ENCODE assay signal across 18 cellular contexts in genomic region chr1:181108297-181108696, GRCh38. TPM values are rescaled to one million over a fixed set of nuclear protein-coding genes. Genes with fewer than 3 reads are reported as not detected.
DNase-seq lines count a peak whose midpoint lies in the region; ATAC-seq, FAIRE-seq and TF ChIP-seq lines count a peak whose summit lies in the region.
"Had no signal": no experiment of that assay in that cellular context is flagged by ENCODE, and none has a peak within 500 bp of the region (broad histone marks: within the 10 kb centered on the region; RNA-seq: fewer than 3 reads in every experiment).

No MANE protein-coding gene starts in this region.

- H3K27me3 Mint-ChIP-seq in Caco-2 (ENCODE audit: insufficient read depth, unreplicated experiment) (no peaks in the 10 kb centered on the region), neural progenitor cell (ENCODE audit: insufficient read depth, low read depth) (peaks cover 9% of the 10 kb centered on the region)

- POLR2A ChIA-PET in Caco-2 (lab: Charles Lee), result interaction anchor here (0.5 to 2.2 kb wide), 3 partner anchors 8 to 587 kb away, joined by 3 to 5 read pairs (median 4); no protein-coding TSS in a partner anchor
- POLR2A ChIA-PET in K562 (lab: Yijun Ruan, JAX), result interaction anchor here (1.8 to 12.3 kb wide), 2 partner anchors 9 to 18 kb away, joined by 7 to 257 read pairs; partner anchors contain the start of gene IER5

- peaks cover 31% of the 10 kb centered on the region for H3F3A ChIP-seq in neural progenitor cell (ENCODE audit: low read depth)

- CTCF ChIA-PET in Caco-2 (lab: Charles Lee), result interaction anchor here (0.7 to 1.7 kb wide), 3 partner anchors 9 to 33 kb away, joined by 3 to 6 read pairs (median 4); no protein-coding TSS in a partner anchor
- CTCF ChIA-PET in K562 (lab: Yijun Ruan, JAX; ENCODE audit: low intra/inter-chr PET ratio), result no interaction called here

- H3K4me2 ChIP-seq in BLaER1 (peak overlapping the region; percentile 98), K562 (ENCODE audit: insufficient read depth, low read length) (no peak overlapping the region), neural progenitor cell (no peak overlapping the region)

- in situ Hi-C loops in K562 (cut with MboI), result no loop called here

- H3K4me3 Mint-ChIP-seq in Caco-2 (ENCODE audit: unreplicated experiment) (peak overlapping the region; percentile 41), neural progenitor cell (peak overlapping the region; percentile 7)

- TF ChIP-seq POLR2A in K562 (conservative IDR thresholded peaks at IDR 0.05), result no peak
- no peak for TF ChIP-seq POLR2A in upper lobe of left lung (IDR thresholded peaks at IDR 0.05)

- TF ChIP-seq EP300 in K562 (IDR thresholded peaks at IDR 0.05; ENCODE audit: low read length), result no peak
- no peak for TF ChIP-seq EP300 in upper lobe of left lung (IDR thresholded peaks at IDR 0.05)

- H3K27ac ChIP-seq in BLaER1, result no peak overlapping the region
- no peak overlapping the region for H3K27ac ChIP-seq in K562 (ENCODE audit: extremely low read depth, low read depth, low read length)
- H3K27ac ChIP-seq in neural progenitor cell, result no peak overlapping the region
- H3K27ac ChIP-seq in upper lobe of left lung, result no peak overlapping the region
- H3K27ac ChIP-seq: SJSA1 had no signal

- H3K4me1 ChIP-seq in BLaER1 (peaks cover 71% of the 10 kb centered on the region), Caco-2 (peaks cover 64% of the 10 kb centered on the region), K562 (replicated peaks in 1 of 2; ENCODE audit: control insufficient read depth in 2 of 2, insufficient read depth in 2 of 2, low read length in 2 of 2) (peaks cover 27 to 53% of the 10 kb centered on the region in 2 experiments), neural progenitor cell (peaks cover 34% of the 10 kb centered on the region), upper lobe of left lung (peaks cover 48 to 55% (median 52%) of the 10 kb centered on the region in 4 donors)

- FAIRE-seq in K562 (lab: Jason Lieb, UNC), result no peak
- FAIRE-seq: H1 had no signal

- no peaks in the 10 kb centered on the region for H3K9me3 ChIP-seq in BLaER1
- no peaks in the 10 kb centered on the region for H3K9me3 ChIP-seq in Caco-2
- no peaks in the 10 kb centered on the region for H3K9me3 ChIP-seq in K562 (replicated peaks; ENCODE audit: control insufficient read depth, insufficient read depth, low read depth, low read length)
- H3K9me3 ChIP-seq in neural progenitor cell (ENCODE audit: low read depth), result no peaks in the 10 kb centered on the region
- H3K9me3 ChIP-seq in upper lobe of left lung, result no peaks in the 10 kb centered on the region
- H3K9me3 ChIP-seq: SJSA1 had no signal

- peaks cover 4% of the 10 kb centered on the region for H3K9me1 ChIP-seq in K562 (ENCODE audit: control insufficient read depth, insufficient read depth, low read length)

- DNase-seq in Caco-2, result peak in 1 of 2 experiments; percentile 43
- no peak for DNase-seq in K562 (ENCODE audit: extremely low read depth in 1 of 4, low spot score in 3 of 4)
- no peak for DNase-seq in neural progenitor cell (ENCODE audit: low spot score)
- no peak for DNase-seq in SW480 (ENCODE audit: low spot score)
- no peak for DNase-seq in upper lobe of left lung
- DNase-seq: AML-193; GDM1; KG1; MV-4-11; NCI-H1694 treated with DMSO at 0.1 percent for 48 hours; NCI-H510A; NCI-H748 treated with DMSO at 0.1 percent for 48 hours; NK-92 treated with Interleukin-12 subunit alpha and Interleukin-12 subunit beta, amount 100 ng/mL, for 24 hours had no signal

- intact Hi-C loops in Caco-2 (cut with micrococcal nuclease; ENCODE audit: unreplicated experiment) (loop anchor here (1.0 kb wide), 1 partner anchor 34 kb away; no protein-coding TSS in a partner anchor), K562 (cut with micrococcal nuclease) (no loop called here)

- BruUV-seq in Caco-2 (replicated peaks; lab: Mats Ljungman, UMichigan), result no TSS peak
- BruUV-seq in K562 (replicated peaks; lab: Mats Ljungman, UMichigan), result no TSS peak

- H3K4me1 Mint-ChIP-seq in Caco-2 (ENCODE audit: low read depth, unreplicated experiment) (peaks cover 73% of the 10 kb centered on the region), neural progenitor cell (peaks cover 83% of the 10 kb centered on the region)

- H3K36me3 Mint-ChIP-seq in Caco-2 (ENCODE audit: insufficient read depth, unreplicated experiment), result peaks cover 20% of the 10 kb centered on the region
- H3K36me3 Mint-ChIP-seq in neural progenitor cell, result no peaks in the 10 kb centered on the region

- no peak overlapping the region for H2AFZ ChIP-seq in K562 (ENCODE audit: low read depth, low read length)
- H2AFZ ChIP-seq in neural progenitor cell (replicated peaks), result no peak overlapping the region

- H3K9me3 Mint-ChIP-seq in Caco-2 (ENCODE audit: unreplicated experiment) (no peaks in the 10 kb centered on the region), neural progenitor cell (peaks cover 2% of the 10 kb centered on the region)

- H3K36me3 ChIP-seq in BLaER1, result no peaks in the 10 kb centered on the region
- no peaks in the 10 kb centered on the region; the same call in 1 of the 2 replicates for H3K36me3 ChIP-seq in Caco-2 (ENCODE audit: control insufficient read depth, insufficient read depth, low read length)
- H3K36me3 ChIP-seq in K562 (ENCODE audit: control insufficient read depth, insufficient read depth, low read length), result no peaks in the 10 kb centered on the region
- H3K36me3 ChIP-seq in neural progenitor cell, result no peaks in the 10 kb centered on the region
- no peaks in the 10 kb centered on the region for H3K36me3 ChIP-seq in upper lobe of left lung
- H3K36me3 ChIP-seq: SJSA1 had no signal

- ATAC-seq in K562, result no peak
- ATAC-seq in upper lobe of left lung (ENCODE audit: low FRiP score in 2 of 2), result no peak
- ATAC-seq in GM19035 (IDR thresholded peaks at IDR 0.05; ENCODE audit: unreplicated experiment), result no peak
- no peak for ATAC-seq in GM18858 (IDR thresholded peaks at IDR 0.05; ENCODE audit: unreplicated experiment)

- TF ChIP-seq CTCF in Caco-2 (IDR thresholded peaks at IDR 0.05; ENCODE audit: insufficient read depth in 1 of 2, low read depth in 1 of 2, low read length in 1 of 2, severe bottlenecking in 1 of 2, unreplicated experiment in 1 of 2) (no peak), K562 (IDR thresholded peaks at IDR 0.05 in 2 of 3, conservative IDR thresholded peaks at IDR 0.05 in 1 of 3; ENCODE audit: insufficient read depth in 2 of 3, low read depth in 1 of 3, low read length in 3 of 3) (no peak), neural progenitor cell (IDR thresholded peaks at IDR 0.05) (no peak), upper lobe of left lung (IDR thresholded peaks at IDR 0.05) (no peak)

- H4K20me1 ChIP-seq in BLaER1 (no peaks in the 10 kb centered on the region), K562 (replicated peaks; ENCODE audit: control insufficient read depth, insufficient read depth, low read length) (no peaks in the 10 kb centered on the region), neural progenitor cell (ENCODE audit: low read depth) (no peaks in the 10 kb centered on the region)

- no peak overlapping the region for H3K4me3 ChIP-seq in BLaER1
- H3K4me3 ChIP-seq in Caco-2 (ENCODE audit: low read depth, low read length), result no peak overlapping the region
- no peak overlapping the region for H3K4me3 ChIP-seq in K562
- no peak overlapping the region for H3K4me3 ChIP-seq in neural progenitor cell
- no peak overlapping the region for H3K4me3 ChIP-seq in upper lobe of left lung
- H3K4me3 ChIP-seq: SJSA1 had no signal

- H3K79me2 ChIP-seq in K562 (ENCODE audit: control insufficient read depth, insufficient read depth, low read length) (peaks cover 4% of the 10 kb centered on the region; the same call in 1 of the 3 replicates), neural progenitor cell (ENCODE audit: low read depth) (no peaks in the 10 kb centered on the region)

- H3K9ac ChIP-seq in BLaER1 (no peak overlapping the region), K562 (ENCODE audit: insufficient read depth in 1 of 2, low read depth in 2 of 2, low read length in 2 of 2) (no peak overlapping the region), neural progenitor cell (no peak overlapping the region)

- H3K27me3 ChIP-seq in BLaER1, result no peaks in the 10 kb centered on the region
- no peaks in the 10 kb centered on the region for H3K27me3 ChIP-seq in Caco-2 (replicated peaks; ENCODE audit: control insufficient read depth, insufficient read depth, low read length)
- no peaks in the 10 kb centered on the region for H3K27me3 ChIP-seq in K562 (ENCODE audit: control insufficient read depth in 2 of 2, insufficient read depth in 2 of 2, low read length in 2 of 2)
- peaks cover 30% of the 10 kb centered on the region for H3K27me3 ChIP-seq in neural progenitor cell
- no peaks in the 10 kb centered on the region for H3K27me3 ChIP-seq in upper lobe of left lung
- H3K27me3 ChIP-seq: SJSA1 had no signal

- WGBS in K562 (ENCODE audit: insufficient coverage, low coverage, missing lambda C conversion rate), result 52% methylated on average over 3 of the region's 3 CpGs
- 89 to 92% methylated on average over 3 of the region's 3 CpGs for WGBS in upper lobe of left lung, 2 donors

- TF ChIP-seq RAD21 in K562 (CRISPR knock-in tag; conservative IDR thresholded peaks at IDR 0.05 in 1 of 2, IDR thresholded peaks at IDR 0.05 in 1 of 2), result no peak

- peak overlapping the region; percentile 90 for H3K27ac Mint-ChIP-seq in Caco-2 (ENCODE audit: unreplicated experiment)
- peak overlapping the region; percentile 45 for H3K27ac Mint-ChIP-seq in neural progenitor cell

TF ChIP-seq in K562, 482 proteins besides CTCF, POLR2A, EP300 and RAD21:
- TF ChIP-seq ZNF316 (IDR thresholded peaks at IDR 0.05), result peak; percentile 51
- TF ChIP-seq MEF2D (tag; conservative IDR thresholded peaks at IDR 0.05; ENCODE audit: low read depth), result no peak

RNA-seq across cellular contexts. Expression of gene IER5, which starts 19.8 kb away (rescaled TPM):
- total RNA-seq in Caco-2 (2022), result 8.6 and 9.4 TPM in 2 replicates
- 21.5 and 24.6 TPM in 2 replicates for total RNA-seq in K562 (2011; cell fraction: chromatin; rRNA removed; ENCODE audit: low replicate concordance)
- 27.5 and 31.9 TPM in 2 replicates for total RNA-seq in K562 (2011; cell fraction: nucleolus; rRNA removed)
- total RNA-seq in K562 (2011; cell fraction: nucleoplasm; rRNA removed), result 26.3 and 27.0 TPM in 2 replicates
- total RNA-seq in K562 (2014; rRNA removed), result 32.1 and 33.1 TPM in 2 replicates
- total RNA-seq in K562 (2014; rRNA removed; fragmentation: Illumina TruSeq; extraction: Trizol), result 9.9 and 10.9 TPM in 2 replicates
- 14.1 and 14.6 TPM in 2 replicates for total RNA-seq in K562 (2015; rRNA removed; fragmentation: Illumina TruSeq; extraction: Trizol)
- total RNA-seq in K562 (2021), result 29.8 and 30.4 TPM in 2 replicates
- polyA plus RNA-seq in K562 (2011; rRNA removed), result 11.5 and 13.9 TPM in 2 replicates
- polyA plus RNA-seq in K562 (2011; cell fraction: cytosol; rRNA removed), result 9.5 and 16.6 TPM in 2 replicates
- 19.1 and 21.0 TPM in 2 replicates for polyA plus RNA-seq in K562 (2011; cell fraction: nucleus; rRNA removed)
- 18.7 and 22.8 TPM in 2 replicates for polyA plus RNA-seq in K562 (2012)
- polyA plus RNA-seq in K562 (2014; fragmentation: Illumina TruSeq; extraction: Trizol), result 12.0 and 12.6 TPM in 2 replicates
- polyA plus RNA-seq in K562 (2014; fragmentation: Nextera tagmentation; extraction: Ambion mirVana), result 1 to 10 TPM; 2.4 to 2.5 TPM
- polyA plus RNA-seq in K562 (2014; rRNA removed), result 25.0 and 25.7 TPM in 2 replicates
- 10.3 and 13.4 TPM in 2 replicates for polyA minus RNA-seq in K562 (2011; rRNA and poly(A)+ RNA removed)
- 12.1 and 13.3 TPM in 2 replicates for polyA minus RNA-seq in K562 (2011; cell fraction: cytosol; rRNA and poly(A)+ RNA removed)
- polyA minus RNA-seq in K562 (2011; cell fraction: nucleus; rRNA and poly(A)+ RNA removed), result 21.1 and 33.3 TPM in 2 replicates
- 8.0 and 15.3 TPM in 2 replicates for total RNA-seq in neural progenitor cell (ENCODE audit: low replicate concordance)
- 10 to 100 TPM; 15.0 to 43.6 (median 26.1) TPM for total RNA-seq in upper lobe of left lung
